Comparison of ENCODE assay signal across 8 cellular contexts in genomic region chr11:121464352-121464946, GRCh38. TPM values are rescaled to one million over a fixed set of nuclear protein-coding genes. Genes with fewer than 3 reads are reported as not detected.
DNase-seq lines count a peak whose midpoint lies in the region; ATAC-seq, FAIRE-seq and TF ChIP-seq lines count a peak whose summit lies in the region.

No MANE protein-coding gene starts in this region.

- peak overlapping the region; percentile 74 for H3K4me3 Mint-ChIP-seq in T-helper 2 cell treated with Interferon-gamma antibody and Interleukin-4, amounts not matched to agents 5 μg/mL and 100 μg/mL, for 36 hours
- no peak overlapping the region for H3K4me3 Mint-ChIP-seq in astrocyte (ENCODE audit: unreplicated experiment)

- H3K9me3 Mint-ChIP-seq in T-helper 2 cell treated with Interferon-gamma antibody and Interleukin-4, amounts not matched to agents 5 μg/mL and 100 μg/mL, for 36 hours: no peaks in the 10 kb centered on the region
- H3K9me3 Mint-ChIP-seq in astrocyte (ENCODE audit: unreplicated experiment): no peaks in the 10 kb centered on the region

- H3K9ac ChIP-seq in astrocyte (ENCODE audit: low read length) (no peak overlapping the region), keratinocyte (ENCODE audit: control insufficient read depth, extremely low read depth, insufficient read depth, low read length) (no peak overlapping the region)

- H3K4me1 Mint-ChIP-seq in T-helper 2 cell treated with Interferon-gamma antibody and Interleukin-4, amounts not matched to agents 5 μg/mL and 100 μg/mL, for 36 hours (ENCODE audit: low read depth): peaks cover 90% of the 10 kb centered on the region
- H3K4me1 Mint-ChIP-seq in astrocyte (ENCODE audit: low read depth, unreplicated experiment): peaks cover 40% of the 10 kb centered on the region

- peak; percentile 57 for DNase-seq in NOMO-1 treated with DMSO at 0.1 percent for 48 hours (lab: John Stamatoyannopoulos, UW; ENCODE audit: unreplicated experiment)
- no peak for DNase-seq in NOMO-1 treated with dmso at 0.1 percent for 144 hours (lab: John Stamatoyannopoulos, UW; ENCODE audit: unreplicated experiment)
- DNase-seq in T-helper 2 cell treated with Interferon-gamma antibody and Interleukin-4, amounts not matched to agents 5 μg/mL and 100 μg/mL, for 36 hours (ENCODE audit: low spot score): peak; percentile 86
- DNase-seq in astrocyte (ENCODE audit: low read depth): peak; percentile 96
- DNase-seq in keratinocyte (ENCODE audit: low read depth, low spot score): peak; percentile 80
- DNase-seq in stimulated activated CD4-positive, alpha-beta T cell treated with anti-CD3 and anti-CD28 coated beads, Interleukin-4, amount 100 ng/mL, for 48 hours (ENCODE audit: low read depth in 2 of 2): peak; percentile 71 to 80
- no peak for DNase-seq in tibial nerve (ENCODE audit: low spot score in 2 of 2)

- H3K4me1 ChIP-seq in astrocyte (ENCODE audit: insufficient read depth, low read length) (peaks cover 36% of the 10 kb centered on the region), keratinocyte (ENCODE audit: control insufficient read depth, extremely low read depth, insufficient read depth, low read length) (peaks cover 54% of the 10 kb centered on the region), tibial nerve (peaks cover 0 to 13% (median 3%) of the 10 kb centered on the region in 4 donors)

- H3K36me3 ChIP-seq in astrocyte (ENCODE audit: insufficient read depth, low read length) (no peaks in the 10 kb centered on the region), keratinocyte (ENCODE audit: control insufficient read depth in 2 of 2, extremely low read depth in 1 of 2, insufficient read depth in 2 of 2, low read length in 2 of 2) (no peaks in the 10 kb centered on the region), tibial nerve (no peaks in the 10 kb centered on the region)

- no peak overlapping the region for H2AFZ ChIP-seq in astrocyte (ENCODE audit: low read depth, low read length)
- no peak overlapping the region for H2AFZ ChIP-seq in keratinocyte (ENCODE audit: control insufficient read depth, low read length)

- H3K4me3 ChIP-seq in astrocyte (ENCODE audit: insufficient read depth, low read depth, low read length): no peak overlapping the region
- H3K4me3 ChIP-seq in keratinocyte (ENCODE audit: control insufficient read depth in 2 of 3, extremely low read depth in 1 of 3, insufficient read depth in 2 of 3, low read depth in 1 of 3, low read length in 3 of 3): no peak overlapping the region
- no peak overlapping the region for H3K4me3 ChIP-seq in tibial nerve

- no peaks in the 10 kb centered on the region for H3K27me3 Mint-ChIP-seq in T-helper 2 cell treated with Interferon-gamma antibody and Interleukin-4, amounts not matched to agents 5 μg/mL and 100 μg/mL, for 36 hours (ENCODE audit: low read depth)
- H3K27me3 Mint-ChIP-seq in astrocyte (ENCODE audit: low read depth, unreplicated experiment): no peaks in the 10 kb centered on the region

- dilution Hi-C loops in keratinocyte (cut with MboI; ENCODE audit: extremely low pct_ligation_motif_present, low sequenced_read_pairs): no loop called here

- H3K27ac ChIP-seq in astrocyte (ENCODE audit: low read depth, low read length) (peak overlapping the region; percentile 41), keratinocyte (ENCODE audit: control insufficient read depth, insufficient read depth, low read length) (peak overlapping the region; percentile 95), tibial nerve (no peak overlapping the region)

- WGBS in tibial nerve, 2 donors: 66 to 78% methylated on average over 6 to 11 of the region's 11 CpGs

- no peak for TF ChIP-seq EP300 in tibial nerve (IDR thresholded peaks at IDR 0.05)

- TF ChIP-seq CTCF in astrocyte (IDR thresholded peaks at IDR 0.05; ENCODE audit: insufficient read depth, low read depth, low read length) (no peak), keratinocyte (optimal IDR thresholded peaks at IDR 0.05 in 1 of 3, IDR thresholded peaks at IDR 0.05 in 1 of 3, conservative IDR thresholded peaks at IDR 0.05 in 1 of 3; ENCODE audit: extremely low read depth in 1 of 3, insufficient read depth in 2 of 3, low read length in 3 of 3) (no peak), tibial nerve (IDR thresholded peaks at IDR 0.05) (no peak)

- peaks cover 27% of the 10 kb centered on the region for H3K36me3 Mint-ChIP-seq in T-helper 2 cell treated with Interferon-gamma antibody and Interleukin-4, amounts not matched to agents 5 μg/mL and 100 μg/mL, for 36 hours (ENCODE audit: low read depth)
- no peaks in the 10 kb centered on the region for H3K36me3 Mint-ChIP-seq in astrocyte (ENCODE audit: low read depth, unreplicated experiment)

- no peak for TF ChIP-seq POLR2A in tibial nerve (IDR thresholded peaks at IDR 0.05)

- no peaks in the 10 kb centered on the region for H3K9me1 ChIP-seq in keratinocyte (ENCODE audit: control insufficient read depth, extremely low read depth, insufficient read depth, low read length)

- no peaks in the 10 kb centered on the region for H4K20me1 ChIP-seq in astrocyte (ENCODE audit: insufficient read depth, low read length)
- no peaks in the 10 kb centered on the region for H4K20me1 ChIP-seq in keratinocyte (ENCODE audit: control insufficient read depth, extremely low read depth, insufficient read depth, low read length)

- no peaks in the 10 kb centered on the region for H3K9me3 ChIP-seq in astrocyte (ENCODE audit: insufficient read depth, low read depth, low read length)
- H3K9me3 ChIP-seq in keratinocyte (ENCODE audit: control insufficient read depth, low read depth, low read length): no peaks in the 10 kb centered on the region
- no peaks in the 10 kb centered on the region for H3K9me3 ChIP-seq in tibial nerve

- ATAC-seq in HG03460 (IDR thresholded peaks at IDR 0.05; ENCODE audit: unreplicated experiment): peak; percentile 39

- H3K4me2 ChIP-seq in astrocyte (ENCODE audit: low read length) (peak overlapping the region; percentile 63), keratinocyte (ENCODE audit: control insufficient read depth, extremely low read depth, insufficient read depth, low read depth, low read length) (peak overlapping the region; percentile 60)

- H3K27me3 ChIP-seq in astrocyte (ENCODE audit: insufficient read depth, low read length) (no peaks in the 10 kb centered on the region), keratinocyte (ENCODE audit: control insufficient read depth, extremely low read depth, insufficient read depth, low read length) (no peaks in the 10 kb centered on the region), tibial nerve (peaks cover 0 to 5% of the 10 kb centered on the region in 2 donors)

- FAIRE-seq in astrocyte (lab: Jason Lieb, UNC) (peak; percentile 97), keratinocyte (lab: Jason Lieb, UNC) (peak; percentile 97)

- peak overlapping the region; percentile 92 for H3K27ac Mint-ChIP-seq in T-helper 2 cell treated with Interferon-gamma antibody and Interleukin-4, amounts not matched to agents 5 μg/mL and 100 μg/mL, for 36 hours
- H3K27ac Mint-ChIP-seq in astrocyte (ENCODE audit: unreplicated experiment): peak overlapping the region; percentile 72

- H3K79me2 ChIP-seq in astrocyte (ENCODE audit: insufficient read depth, low read length) (no peaks in the 10 kb centered on the region), keratinocyte (ENCODE audit: control insufficient read depth, insufficient read depth, low read length) (peaks cover under 1% of the 10 kb centered on the region)

RNA-seq across cellular contexts. Expression of gene SORL1, which starts 12.3 kb away (rescaled TPM):
- total RNA-seq in astrocyte (4.1 and 7.2 TPM in 2 replicates), tibial nerve (10 to 100 TPM in 2 of 4 donors, 1 to 10 TPM in 2; 7.3 to 18.8 (median 12.3) TPM)
- polyA plus RNA-seq in keratinocyte: 38.9 to 81.8 TPM (median 46.1 TPM) in 3 replicates
- polyA plus RNA-seq in keratinocyte (2011; ENCODE audit: low read depth): 6.3 TPM
- 16.3 and 21.8 TPM in 2 replicates for polyA plus RNA-seq in keratinocyte (2011; cell fraction: cytosol; rRNA removed)
- polyA plus RNA-seq in keratinocyte (2011; cell fraction: nucleus; rRNA removed): 93.7 and 110 TPM in 2 replicates
- 7.1 and 52.3 TPM in 2 replicates for polyA plus RNA-seq in keratinocyte (2012; ENCODE audit: low replicate concordance)
- 240 to 444 TPM (median 278 TPM) in 3 replicates for polyA minus RNA-seq in keratinocyte
- 80.4 TPM for polyA minus RNA-seq in keratinocyte (2011; cell fraction: cytosol; rRNA and poly(A)+ RNA removed)
- 253 and 438 TPM in 2 replicates for polyA minus RNA-seq in keratinocyte (2011; cell fraction: nucleus; rRNA and poly(A)+ RNA removed)

Comparison
In these comparisons a context has a peak if more than half of its experiments do, and no peak if none do; other contexts are left out.
1. DNase-seq: peak in NOMO-1 treated with DMSO at 0.1 percent for 48 hours (single experiment), T-helper 2 cell treated with Interferon-gamma antibody and Interleukin-4, amounts not matched to agents 5 μg/mL and 100 μg/mL, for 36 hours (single experiment), astrocyte (single experiment), keratinocyte (single experiment) and stimulated activated CD4-positive, alpha-beta T cell treated with anti-CD3 and anti-CD28 coated beads, Interleukin-4, amount 100 ng/mL, for 48 hours (2 of 2); none in NOMO-1 treated with dmso at 0.1 percent for 144 hours (single experiment) and tibial nerve (0 of 2).
2. H3K27ac ChIP-seq: peak in astrocyte (single experiment) and keratinocyte (single experiment); none in tibial nerve (0 of 4).